31 cellular contexts compared by ENCODE assay signal in genomic region chr17:39999067-39999466, GRCh38. TPM values are rescaled to one million over a fixed set of nuclear protein-coding genes. Genes with fewer than 3 reads are reported as not detected.
A peak's percentile ranks its signal among the peaks of the same experiment; 100 is the strongest.
DNase-seq lines count a peak whose midpoint lies in the region; ATAC-seq and TF ChIP-seq lines count a peak whose summit lies in the region.
"Had no signal": no experiment of that assay in that cellular context is flagged by ENCODE, and none has a peak within 500 bp of the region (broad histone marks: within the 10 kb centered on the region; RNA-seq: fewer than 3 reads in every experiment).

No MANE protein-coding gene starts in this region.

- no peaks in the 10 kb centered on the region for H3K9me3 Mint-ChIP-seq in activated T-cell treated with anti-CD3 and anti-CD28 coated beads, Interleukin-2, amount 50 U/mL, for 72 hours
- H3K9me3 Mint-ChIP-seq in WTC11: no peaks in the 10 kb centered on the region
- no peaks in the 10 kb centered on the region for H3K9me3 Mint-ChIP-seq in stimulated activated naive B cell treated with anti-CD40 and anti-IgM and Interleukin-4, amounts not matched to agents 10 μg/mL and 1 μg/mL and 100 μg/mL, for 72 hours
- H3K9me3 Mint-ChIP-seq: activated B cell treated with CpG ODN at 0.5 μM for 24 hours; activated naive CD8-positive, alpha-beta T cell treated with anti-CD3 and anti-CD28 coated beads, Interleukin-2, amount 10 ng/mL, durations not matched to agents 7 days and 5 days; activated T-helper 2 cell treated with anti-CD3 and anti-CD28 coated beads, Interferon-gamma antibody, Interleukin-2, Interleukin-4, amounts not matched to agents 10 μg/mL and 5 μg/mL and 100 μg/mL, durations not matched to agents 14 hours and 24 hours and 36 hours; CD8-positive, alpha-beta memory T cell had no signal

- no peak for ATAC-seq in activated T-cell treated with anti-CD3 and anti-CD28 coated beads, Interleukin-2, amount 50 U/mL, for 72 hours (replicated peaks in 1 of 2)
- ATAC-seq in WTC11 (no peak), GM21717 (IDR thresholded peaks at IDR 0.05; ENCODE audit: unreplicated experiment) (no peak), GM18502 (IDR thresholded peaks at IDR 0.05; ENCODE audit: poor library complexity, unreplicated experiment) (no peak), HG02759 (IDR thresholded peaks at IDR 0.05; ENCODE audit: unreplicated experiment) (no peak)
- no peak for ATAC-seq in stimulated activated naive B cell treated with anti-CD40 and anti-IgM and Interleukin-4, amounts not matched to agents 10 μg/mL and 1 μg/mL and 100 μg/mL, for 72 hours (replicated peaks)
- ATAC-seq: GM12878 had no signal

- POLR2A ChIA-PET in WTC11 (lab: Charles Lee): no interaction called here

- H3K4me3 Mint-ChIP-seq in activated T-cell treated with anti-CD3 and anti-CD28 coated beads, Interleukin-2, amount 50 U/mL, for 72 hours: no peak overlapping the region
- no peak overlapping the region for H3K4me3 Mint-ChIP-seq in WTC11
- no peak overlapping the region for H3K4me3 Mint-ChIP-seq in stimulated activated naive B cell treated with anti-CD40 and anti-IgM and Interleukin-4, amounts not matched to agents 10 μg/mL and 1 μg/mL and 100 μg/mL, for 72 hours
- H3K4me3 Mint-ChIP-seq: activated B cell treated with CpG ODN at 0.5 μM for 24 hours; activated naive CD8-positive, alpha-beta T cell treated with anti-CD3 and anti-CD28 coated beads, Interleukin-2, amount 10 ng/mL, durations not matched to agents 7 days and 5 days; CD8-positive, alpha-beta memory T cell had no signal

- TF ChIP-seq CTCF in WTC11 (IDR thresholded peaks at IDR 0.05): no peak
- TF ChIP-seq CTCF in foreskin fibroblast (IDR thresholded peaks at IDR 0.05; ENCODE audit: low read depth, low read length): no peak

- H3K27me3 Mint-ChIP-seq in activated T-cell treated with anti-CD3 and anti-CD28 coated beads, Interleukin-2, amount 50 U/mL, for 72 hours (ENCODE audit: low read depth): no peaks in the 10 kb centered on the region
- no peaks in the 10 kb centered on the region for H3K27me3 Mint-ChIP-seq in WTC11 (ENCODE audit: low read depth)
- H3K27me3 Mint-ChIP-seq in stimulated activated naive B cell treated with anti-CD40 and anti-IgM and Interleukin-4, amounts not matched to agents 10 μg/mL and 1 μg/mL and 100 μg/mL, for 72 hours: no peaks in the 10 kb centered on the region
- H3K27me3 Mint-ChIP-seq: activated B cell treated with CpG ODN at 0.5 μM for 24 hours; activated naive CD8-positive, alpha-beta T cell treated with anti-CD3 and anti-CD28 coated beads, Interleukin-2, amount 10 ng/mL, durations not matched to agents 7 days and 5 days; CD8-positive, alpha-beta memory T cell had no signal

- H3K27ac Mint-ChIP-seq in activated T-cell treated with anti-CD3 and anti-CD28 coated beads, Interleukin-2, amount 50 U/mL, for 72 hours: peak overlapping the region; percentile 67
- H3K27ac Mint-ChIP-seq in WTC11: peak overlapping the region; percentile 74; the same call in 1 of the 2 replicates
- peak overlapping the region; percentile 51 for H3K27ac Mint-ChIP-seq in stimulated activated naive B cell treated with anti-CD40 and anti-IgM and Interleukin-4, amounts not matched to agents 10 μg/mL and 1 μg/mL and 100 μg/mL, for 72 hours
- H3K27ac Mint-ChIP-seq: activated B cell treated with CpG ODN at 0.5 μM for 24 hours; activated naive CD8-positive, alpha-beta T cell treated with anti-CD3 and anti-CD28 coated beads, Interleukin-2, amount 10 ng/mL, durations not matched to agents 7 days and 5 days; activated T-helper 2 cell treated with anti-CD3 and anti-CD28 coated beads, Interferon-gamma antibody, Interleukin-2, Interleukin-4, amounts not matched to agents 10 μg/mL and 5 μg/mL and 100 μg/mL, durations not matched to agents 14 hours and 24 hours and 36 hours had no signal

- H3K36me3 Mint-ChIP-seq in activated T-cell treated with anti-CD3 and anti-CD28 coated beads, Interleukin-2, amount 50 U/mL, for 72 hours (ENCODE audit: insufficient read depth in 2 of 2): peaks cover 7 to 13% of the 10 kb centered on the region in 2 donors
- H3K36me3 Mint-ChIP-seq in WTC11: peaks cover 35% of the 10 kb centered on the region
- H3K36me3 Mint-ChIP-seq in stimulated activated naive B cell treated with anti-CD40 and anti-IgM and Interleukin-4, amounts not matched to agents 10 μg/mL and 1 μg/mL and 100 μg/mL, for 72 hours: peaks cover 30 to 42% of the 10 kb centered on the region in 2 donors

- H3K4me1 Mint-ChIP-seq in activated T-cell treated with anti-CD3 and anti-CD28 coated beads, Interleukin-2, amount 50 U/mL, for 72 hours (ENCODE audit: low read depth): peaks cover 11% of the 10 kb centered on the region
- no peaks in the 10 kb centered on the region for H3K4me1 Mint-ChIP-seq in WTC11
- H3K4me1 Mint-ChIP-seq in stimulated activated naive B cell treated with anti-CD40 and anti-IgM and Interleukin-4, amounts not matched to agents 10 μg/mL and 1 μg/mL and 100 μg/mL, for 72 hours: peaks cover 0 to 3% of the 10 kb centered on the region in 2 donors
- H3K4me1 Mint-ChIP-seq: activated B cell treated with CpG ODN at 0.5 μM for 24 hours; activated naive CD8-positive, alpha-beta T cell treated with anti-CD3 and anti-CD28 coated beads, Interleukin-2, amount 10 ng/mL, durations not matched to agents 7 days and 5 days had no signal

- DNase-seq in activated T-cell treated with anti-CD3 and anti-CD28 coated beads, Interleukin-2, amount 50 U/mL, for 72 hours: no peak
- DNase-seq in activated T-cell treated with anti-CD3 and anti-CD28 coated beads, Interleukin-2, amount 50 U/mL, for 1 hour: no peak
- DNase-seq in WTC11 (ENCODE audit: low spot score): no peak
- DNase-seq in foreskin fibroblast: peak; percentile 53 to 74
- no peak for DNase-seq in stimulated activated naive B cell treated with anti-CD40 and anti-IgM and Interleukin-4, amounts not matched to agents 10 μg/mL and 1 μg/mL and 100 μg/mL, for 72 hours
- DNase-seq: activated B cell treated with CpG ODN at 0.5 μM for 24 hours; activated CD4-positive, alpha-beta T cell treated with anti-CD3 and anti-CD28 coated beads, Interleukin-2, amount 50 U/mL, for 4 hours; activated naive CD8-positive, alpha-beta T cell treated with anti-CD3 and anti-CD28 coated beads, Interleukin-2, amount 10 ng/mL, durations not matched to agents 7 days and 5 days; AML-193; CD8-positive, alpha-beta memory T cell; effector CD4-positive, alpha-beta T cell; hypothalamus; KG1; NCI-H1436; NCI-H2107; NCI-H446; Right ventricle myocardium superior; T1000 had no signal

- CTCF ChIA-PET in WTC11 (lab: Charles Lee): interaction anchor here (1.0 to 2.0 kb wide), 2 partner anchors 14 to 36 kb away, joined by 4 to 8 read pairs; no protein-coding TSS in a partner anchor

- H3K4me3 ChIP-seq in foreskin fibroblast (ENCODE audit: low read depth in 1 of 2, low read length in 2 of 2): no peak overlapping the region
- H3K4me3 ChIP-seq: GM12878, prostate gland had no signal

TF ChIP-seq in WTC11, 78 proteins besides CTCF, POLR2A, EP300 and RAD21 (continues in another document):
- TF ChIP-seq CDX4 (CRISPR knock-in tag; IDR thresholded peaks at IDR 0.05; ENCODE audit: borderline replicate concordance) (no peak), AFF4 (CRISPR knock-in tag; IDR thresholded peaks at IDR 0.05; ENCODE audit: borderline replicate concordance) (no peak), SMAD4 (CRISPR knock-in tag; IDR thresholded peaks at IDR 0.05) (no peak), EMX1 (CRISPR knock-in tag; IDR thresholded peaks at IDR 0.05) (no peak)

RNA-seq across cellular contexts. Expression of gene CSF3, which starts 16.2 kb away (rescaled TPM):
- total RNA-seq in activated T-cell treated with anti-CD3 and anti-CD28 coated beads, Interleukin-2, amount 50 U/mL, for 72 hours: not detected
- not detected in 3 replicates for total RNA-seq in WTC11 (2021)
- total RNA-seq: A172; activated B cell treated with CpG ODN at 0.5 μM for 24 hours; activated naive CD8-positive, alpha-beta T cell treated with anti-CD3 and anti-CD28 coated beads, Interleukin-2, amount 10 ng/mL, durations not matched to agents 7 days and 5 days; activated T-helper 2 cell treated with anti-CD3 and anti-CD28 coated beads, Interferon-gamma antibody, Interleukin-2, Interleukin-4, amounts not matched to agents 10 μg/mL and 5 μg/mL and 100 μg/mL, durations not matched to agents 14 hours and 24 hours and 36 hours; CD8-positive, alpha-beta memory T cell; epithelial cell of proximal tubule; frontal cortex; HT-29; OCI-LY7; Right ventricle myocardium superior; urinary bladder had no signal

RNA-seq across cellular contexts. Expression of gene PSMD3, which starts 18.5 kb away (rescaled TPM):
- 100 to 1,000 TPM in 1 of 2 donors, 10 to 100 TPM in 1; 95.5 to 103 TPM for total RNA-seq in activated T-cell treated with anti-CD3 and anti-CD28 coated beads, Interleukin-2, amount 50 U/mL, for 72 hours
- total RNA-seq in WTC11 (2021): 157 to 190 TPM (median 158 TPM) in 3 replicates

RNA-seq across cellular contexts. Expression of gene GSDMA, which starts 36.3 kb away (rescaled TPM):
- 1 to 10 TPM; 2.1 to 4.6 TPM for total RNA-seq in activated T-cell treated with anti-CD3 and anti-CD28 coated beads, Interleukin-2, amount 50 U/mL, for 72 hours
- not detected in 3 replicates for total RNA-seq in WTC11 (2021)
- total RNA-seq: A172; activated B cell treated with CpG ODN at 0.5 μM for 24 hours; CD8-positive, alpha-beta memory T cell; GM12878; HT-29; skeletal muscle tissue had no signal

RNA-seq across cellular contexts. Expression of gene MED24, which starts 55.1 kb away (rescaled TPM):
- 10 to 100 TPM; 82.6 to 97.0 TPM for total RNA-seq in activated T-cell treated with anti-CD3 and anti-CD28 coated beads, Interleukin-2, amount 50 U/mL, for 72 hours
- 95.5 to 107 TPM (median 103 TPM) in 3 replicates for total RNA-seq in WTC11 (2021)

Comparison
In these comparisons a context has a peak if more than half of its experiments do, and no peak if none do; other contexts are left out.
1. DNase-seq: peak in foreskin fibroblast (2 of 2); none in activated T-cell treated with anti-CD3 and anti-CD28 coated beads, Interleukin-2, amount 50 U/mL, for 72 hours (0 of 2), activated T-cell treated with anti-CD3 and anti-CD28 coated beads, Interleukin-2, amount 50 U/mL, for 1 hour (single experiment), WTC11 (single experiment) and stimulated activated naive B cell treated with anti-CD40 and anti-IgM and Interleukin-4, amounts not matched to agents 10 μg/mL and 1 μg/mL and 100 μg/mL, for 72 hours (single experiment).
2. Peak in every context shown above with its lines, with median percentiles within 50 percentile points of each other: H3K27ac Mint-ChIP-seq.